ENCODE assay signal across 8 cellular contexts in genomic region chr2:207254526-207255464, GRCh38.
A peak's percentile ranks its signal among the peaks of the same experiment; 100 is the strongest.
DNase-seq lines count a peak whose midpoint lies in the region; ATAC-seq and TF ChIP-seq lines count a peak whose summit lies in the region.

No MANE protein-coding gene starts in this region.

- H3K27me3 ChIP-seq in RWPE2 (ENCODE audit: insufficient read depth, poor library complexity, severe bottlenecking) (no peaks in the 10 kb centered on the region), stomach (no peaks in the 10 kb centered on the region)

- H3K4me1 ChIP-seq in RWPE2 (ENCODE audit: insufficient read depth, poor library complexity, severe bottlenecking) (peaks cover 74% of the 10 kb centered on the region), stomach (peaks cover 22 to 53% (median 36%) of the 10 kb centered on the region in 4 donors)

- H3K27ac ChIP-seq in RWPE2 (ENCODE audit: poor library complexity, severe bottlenecking): peak overlapping the region; percentile 100
- H3K27ac ChIP-seq in stomach: peak overlapping the region in 3 of 5 donors; percentile 39 to 77 (median 76)

- H3K36me3 ChIP-seq in RWPE2 (ENCODE audit: low read depth): no peaks in the 10 kb centered on the region
- no peaks in the 10 kb centered on the region for H3K36me3 ChIP-seq in stomach

- no peak for TF ChIP-seq POLR2A in stomach (IDR thresholded peaks at IDR 0.05)

- ATAC-seq in RWPE2 (ENCODE audit: low read depth) (no peak), esophagus mucosa (no peak)

- H3K9me3 ChIP-seq in RWPE2 (ENCODE audit: severe bottlenecking) (no peaks in the 10 kb centered on the region), stomach (no peaks in the 10 kb centered on the region)

- no peak overlapping the region for H3K4me3 ChIP-seq in RWPE2 (ENCODE audit: severe bottlenecking)
- no peak overlapping the region for H3K4me3 ChIP-seq in stomach

- intact Hi-C loops in stomach (cut with DNase I; ENCODE audit: low total_unique reads): no loop called here

- TF ChIP-seq CTCF in RWPE2 (IDR thresholded peaks at IDR 0.05; ENCODE audit: poor library complexity, severe bottlenecking) (no peak), stomach (IDR thresholded peaks at IDR 0.05) (no peak)

- WGBS in stomach, 5 donors: 51 to 66% (median 60%) methylated on average over 9 of the region's 9 CpGs

- no peak for TF ChIP-seq EP300 in stomach (IDR thresholded peaks at IDR 0.05)

- DNase-seq in SIG-M5 treated with dmso at 0.1 percent for 504 hours (lab: John Stamatoyannopoulos, UW; ENCODE audit: unreplicated experiment): peak; percentile 58
- DNase-seq in SIG-M5 (lab: John Stamatoyannopoulos, UW): no peak
- no peak for DNase-seq in RWPE2 (ENCODE audit: low spot score)
- DNase-seq in fibroblast of gingiva (ENCODE audit: low read depth): peak; percentile 67
- no peak for DNase-seq in stomach
- no peak for DNase-seq in nucleus accumbens (lab: John Stamatoyannopoulos, UW)
- no peak for DNase-seq in globus pallidus (ENCODE audit: low spot score)

Comparison
In these comparisons a context has a peak if more than half of its experiments do, and no peak if none do; other contexts are left out.
1. DNase-seq: peak in SIG-M5 treated with dmso at 0.1 percent for 504 hours (single experiment) and fibroblast of gingiva (single experiment); none in SIG-M5 (single experiment), RWPE2 (single experiment), stomach (single experiment), nucleus accumbens (0 of 56) and globus pallidus (single experiment).